Comparison of ENCODE assay signal across 1 cellular context in genomic region chr15:89221543-89221942, GRCh38.
TF ChIP-seq lines count a peak whose summit lies in the region.

Gene RLBP1, minus strand, starts transcription at chr15:89221579. Its CDS starts 2,604 bp downstream, at chr15:89218975.

TF ChIP-seq in GM12878, 131 proteins besides CTCF, POLR2A, EP300 and RAD21 (continued from another document):
- TF ChIP-seq SKIL (IDR thresholded peaks at IDR 0.05; ENCODE audit: low read depth, poor library complexity, severe bottlenecking) = no peak
